13 cellular contexts compared by ENCODE assay signal in genomic region chr14:91227183-91227628, GRCh38. TPM values are rescaled to one million over a fixed set of nuclear protein-coding genes. Genes with fewer than 3 reads are reported as not detected.
A peak's percentile ranks its signal among the peaks of the same experiment; 100 is the strongest.
DNase-seq lines count a peak whose midpoint lies in the region; ATAC-seq, FAIRE-seq and TF ChIP-seq lines count a peak whose summit lies in the region.
"Had no signal": no experiment of that assay in that cellular context is flagged by ENCODE, and none has a peak within 500 bp of the region (broad histone marks: within the 10 kb centered on the region; RNA-seq: fewer than 3 reads in every experiment).

No MANE protein-coding gene starts in this region.

- H3K27ac ChIP-seq in CD8-positive, alpha-beta T cell (ENCODE audit: low read depth, low read length) = no peak overlapping the region
- no peak overlapping the region for H3K27ac ChIP-seq in mesenchymal stem cell (ENCODE audit: low read length, poor library complexity, severe bottlenecking)
- H3K27ac ChIP-seq: left ventricle myocardium inferior, SK-N-MC had no signal

- no peaks in the 10 kb centered on the region for H3K27me3 ChIP-seq in CD8-positive, alpha-beta T cell (ENCODE audit: insufficient read depth, low read length)
- no peaks in the 10 kb centered on the region for H3K27me3 ChIP-seq in mesenchymal stem cell (ENCODE audit: control insufficient read depth in 1 of 2, insufficient read depth in 1 of 2, low read length in 2 of 2)

- ATAC-seq in CD8-positive, alpha-beta T cell = no peak
- ATAC-seq in activated T-cell treated with anti-CD3 and anti-CD28 coated beads, Interleukin-2, amount 50 U/mL, for 72 hours (replicated peaks in 1 of 2) = peak in 1 of 2 donors; percentile 1
- ATAC-seq in memory B cell (ENCODE audit: low read depth) = no peak

- peaks cover 6% of the 10 kb centered on the region for H3K9me3 Mint-ChIP-seq in CD8-positive, alpha-beta T cell
- peaks cover 6 to 10% of the 10 kb centered on the region in 2 donors for H3K9me3 Mint-ChIP-seq in activated T-cell treated with anti-CD3 and anti-CD28 coated beads, Interleukin-2, amount 50 U/mL, for 72 hours
- H3K9me3 Mint-ChIP-seq in memory B cell = peaks cover 2% of the 10 kb centered on the region

- no peak overlapping the region for H3K9ac ChIP-seq in mesenchymal stem cell (ENCODE audit: low read length)

- no peak overlapping the region for H2AK5ac ChIP-seq in mesenchymal stem cell (ENCODE audit: low read length, severe bottlenecking)

- no peak overlapping the region for H4K8ac ChIP-seq in mesenchymal stem cell (ENCODE audit: low read length)

- peak overlapping the region; percentile 94 for H3K27ac Mint-ChIP-seq in CD8-positive, alpha-beta T cell
- peak overlapping the region; percentile 80 for H3K27ac Mint-ChIP-seq in activated T-cell treated with anti-CD3 and anti-CD28 coated beads, Interleukin-2, amount 50 U/mL, for 72 hours
- H3K27ac Mint-ChIP-seq in memory B cell = peak overlapping the region; percentile 83

- peaks cover 89% of the 10 kb centered on the region for H3K4me1 Mint-ChIP-seq in CD8-positive, alpha-beta T cell (ENCODE audit: low read depth)
- H3K4me1 Mint-ChIP-seq in activated T-cell treated with anti-CD3 and anti-CD28 coated beads, Interleukin-2, amount 50 U/mL, for 72 hours (ENCODE audit: low read depth) = peaks cover 91% of the 10 kb centered on the region
- H3K4me1 Mint-ChIP-seq in memory B cell = peaks cover 41% of the 10 kb centered on the region

- DNase-seq in CD8-positive, alpha-beta T cell = no peak
- DNase-seq in Jurkat, Clone E6-1 (ENCODE audit: low read depth, low spot score) = peak; percentile 77
- DNase-seq in activated T-cell treated with anti-CD3 and anti-CD28 coated beads, Interleukin-2, amount 50 U/mL, for 72 hours = peak in 1 of 2 donors; percentile 55
- DNase-seq in memory B cell (ENCODE audit: low spot score in 2 of 2) (no peak), SIG-M5 treated with dmso at 0.1 percent for 504 hours (lab: John Stamatoyannopoulos, UW; ENCODE audit: unreplicated experiment) (no peak), D721Med (ENCODE audit: insufficient read length, low spot score) (no peak), mesenchymal stem cell (no peak)
- DNase-seq: activated CD4-positive, CD25-positive, alpha-beta regulatory T cell; hippocampal formation; left ventricle myocardium inferior; NCI-H2081 treated with DMSO at 0.1 percent for 48 hours had no signal

- H3K4me3 Mint-ChIP-seq in CD8-positive, alpha-beta T cell = peak overlapping the region; percentile 54
- peak overlapping the region; percentile 76 to 85 for H3K4me3 Mint-ChIP-seq in activated T-cell treated with anti-CD3 and anti-CD28 coated beads, Interleukin-2, amount 50 U/mL, for 72 hours
- H3K4me3 Mint-ChIP-seq in memory B cell = no peak overlapping the region

- no peak overlapping the region for H3K4me3 ChIP-seq in CD8-positive, alpha-beta T cell (ENCODE audit: low read depth, low read length)
- H3K4me3 ChIP-seq in Jurkat, Clone E6-1 (ENCODE audit: low read length) = no peak overlapping the region
- no peak overlapping the region for H3K4me3 ChIP-seq in mesenchymal stem cell (ENCODE audit: insufficient read depth in 1 of 2, low read depth in 1 of 2, low read length in 2 of 2)
- H3K4me3 ChIP-seq: left ventricle myocardium inferior, SK-N-MC had no signal

- no peak overlapping the region for H2AFZ ChIP-seq in mesenchymal stem cell (ENCODE audit: low read depth, low read length)

- H3K4me2 ChIP-seq in mesenchymal stem cell (ENCODE audit: low read length, poor library complexity, severe bottlenecking) = no peak overlapping the region

- intact Hi-C loops in CD8-positive, alpha-beta T cell (cut with DNase I, micrococcal nuclease) = loop anchor here (5.0 kb wide), 2 partner anchors 35 to 190 kb away; partner anchors contain the start of gene CCDC88C (in 1 of the 2)

- no peak overlapping the region for H2BK15ac ChIP-seq in mesenchymal stem cell (ENCODE audit: low read depth, poor library complexity, severe bottlenecking)

- H2BK120ac ChIP-seq in mesenchymal stem cell (ENCODE audit: low read depth, low read length) = no peak overlapping the region

- H3K18ac ChIP-seq in mesenchymal stem cell (ENCODE audit: low read depth in 1 of 2, low read length in 2 of 2) = no peak overlapping the region

- H3K14ac ChIP-seq in mesenchymal stem cell (ENCODE audit: low read length in 2 of 2) = no peak overlapping the region

- H2BK12ac ChIP-seq in mesenchymal stem cell (ENCODE audit: low read length in 2 of 2) = no peak overlapping the region

- H2BK5ac ChIP-seq in mesenchymal stem cell (ENCODE audit: low read depth, low read length, poor library complexity, severe bottlenecking) = no peak overlapping the region

- no peak for TF ChIP-seq CTCF in CD8-positive, alpha-beta T cell (IDR thresholded peaks at IDR 0.05)
- TF ChIP-seq CTCF in D721Med (IDR thresholded peaks at IDR 0.05; ENCODE audit: insufficient read depth, missing control alignments) = no peak

- peaks cover 23% of the 10 kb centered on the region for H3K36me3 Mint-ChIP-seq in CD8-positive, alpha-beta T cell
- H3K36me3 Mint-ChIP-seq in activated T-cell treated with anti-CD3 and anti-CD28 coated beads, Interleukin-2, amount 50 U/mL, for 72 hours (ENCODE audit: insufficient read depth in 2 of 2) = peaks cover 24 to 34% of the 10 kb centered on the region in 2 donors
- H3K36me3 Mint-ChIP-seq in memory B cell = peaks cover 6% of the 10 kb centered on the region

- no peaks in the 10 kb centered on the region for H3K9me3 ChIP-seq in CD8-positive, alpha-beta T cell (ENCODE audit: low read length)
- H3K9me3 ChIP-seq in mesenchymal stem cell (ENCODE audit: control insufficient read depth, low read length) = peaks cover 6% of the 10 kb centered on the region

- POLR2A ChIA-PET in CD8-positive, alpha-beta T cell (lab: Charles Lee) = interaction anchor here (0.6 to 4.6 kb wide), 4 partner anchors 17 to 830 kb away, joined by 3 to 90 read pairs (median 4); partner anchors contain the start of gene GPR68

- FAIRE-seq in D721Med (lab: Jason Lieb, UNC) = no peak
- FAIRE-seq: colon had no signal

- peaks cover 78% of the 10 kb centered on the region for H3K4me1 ChIP-seq in CD8-positive, alpha-beta T cell (ENCODE audit: insufficient read depth, low read length)
- peaks cover 22% of the 10 kb centered on the region for H3K4me1 ChIP-seq in mesenchymal stem cell (ENCODE audit: control insufficient read depth, insufficient read depth, low read depth, low read length)

- H3K4ac ChIP-seq in mesenchymal stem cell (ENCODE audit: low read depth in 1 of 2, low read length in 2 of 2) = no peak overlapping the region

- CTCF ChIA-PET in CD8-positive, alpha-beta T cell (lab: Charles Lee) = interaction anchor here (1.1 to 3.2 kb wide), 4 partner anchors 14 to 62 kb away, joined by 3 to 13 read pairs (median 6); no protein-coding TSS in a partner anchor

- H3K36me3 ChIP-seq in CD8-positive, alpha-beta T cell (ENCODE audit: insufficient read depth, low read length) = no peaks in the 10 kb centered on the region
- peaks cover 9 to 47% of the 10 kb centered on the region in 2 experiments for H3K36me3 ChIP-seq in mesenchymal stem cell (ENCODE audit: control insufficient read depth in 1 of 2, insufficient read depth in 2 of 2, low read depth in 1 of 2, low read length in 2 of 2)

- 89% methylated on average over 7 of the region's 7 CpGs for whole genome bisulfite sequencing in mesenchymal stem cell

- no peak overlapping the region for H3K23ac ChIP-seq in mesenchymal stem cell (ENCODE audit: low read length in 2 of 2)

- no peaks in the 10 kb centered on the region for H3K79me1 ChIP-seq in mesenchymal stem cell (replicated peaks; ENCODE audit: low read length, poor library complexity, severe bottlenecking)

- no peaks in the 10 kb centered on the region for H3K27me3 Mint-ChIP-seq in CD8-positive, alpha-beta T cell (ENCODE audit: low read depth)
- no peaks in the 10 kb centered on the region for H3K27me3 Mint-ChIP-seq in activated T-cell treated with anti-CD3 and anti-CD28 coated beads, Interleukin-2, amount 50 U/mL, for 72 hours (ENCODE audit: low read depth)
- H3K27me3 Mint-ChIP-seq in memory B cell = no peaks in the 10 kb centered on the region

- H4K91ac ChIP-seq in mesenchymal stem cell (ENCODE audit: low read length) = no peak overlapping the region

RNA-seq across cellular contexts. Expression of gene GPR68, which starts 17.3 kb away (rescaled TPM):
- total RNA-seq in CD8-positive, alpha-beta T cell = 1 to 10 TPM; 3.6 to 5.1 TPM
- 7.5 TPM for polyA plus RNA-seq in Jurkat, Clone E6-1 (2012; ENCODE audit: insufficient read depth, insufficient read length)
- 10 to 100 TPM; 18.9 to 19.2 TPM for total RNA-seq in activated T-cell treated with anti-CD3 and anti-CD28 coated beads, Interleukin-2, amount 50 U/mL, for 72 hours
- polyA plus RNA-seq in mesenchymal stem cell (2013, experiment 1 of 2) = 0.73 TPM
- polyA plus RNA-seq in mesenchymal stem cell (2013, experiment 2 of 2) = 0.55 TPM
